Comparison of ENCODE assay signal across 31 cellular contexts in the genomic region with DNA sequence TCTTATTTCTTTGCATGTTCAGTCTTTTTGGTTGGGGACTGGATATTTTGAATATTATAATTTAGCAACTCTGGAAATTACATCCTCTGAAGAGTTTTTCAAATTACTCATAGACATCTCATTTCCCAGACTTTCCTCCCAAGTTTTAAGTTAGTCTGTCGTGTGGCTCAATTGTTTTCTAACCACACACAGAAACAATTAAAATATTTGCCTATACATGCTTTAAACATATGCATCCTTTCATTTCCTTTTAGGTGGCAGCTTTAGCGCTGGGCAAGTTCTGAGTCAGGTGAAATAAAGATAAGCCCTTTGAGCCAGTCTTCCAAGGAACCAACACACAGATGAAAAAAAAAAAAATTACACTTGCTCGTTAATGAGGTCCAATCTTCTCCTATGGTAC.
"Had no signal": no experiment of that assay in that cellular context is flagged by ENCODE, and none has a peak within 500 bp of the region (broad histone marks: within the 10 kb centered on the region; RNA-seq: fewer than 3 reads in every experiment).

No MANE protein-coding gene starts in this region.

- H3K27me3 ChIP-seq: brain microvascular endothelial cell, esophagus squamous epithelium, gastrocnemius medialis, heart left ventricle had no signal

- H3K4me1 ChIP-seq: esophagus squamous epithelium, gastrocnemius medialis, heart left ventricle had no signal

- FAIRE-seq: astrocyte had no signal

- H3K36me3 ChIP-seq: brain microvascular endothelial cell, esophagus squamous epithelium, gastrocnemius medialis, heart left ventricle had no signal

- H3K4me3 ChIP-seq: esophagus squamous epithelium, gastrocnemius medialis, heart left ventricle had no signal

- DNase-seq: activated CD4-positive, alpha-beta memory T cell treated with anti-CD3 and anti-CD28 coated beads for 36 hours; activated CD4-positive, alpha-beta T cell treated with anti-CD3 and anti-CD28 coated beads for 36 hours; activated CD4-positive, alpha-beta T cell treated with anti-CD3 and anti-CD28 coated beads, Interleukin-2, amount 10 ng/mL, durations not matched to agents 24 days and 14 days; activated CD4-positive, CD25-positive, alpha-beta regulatory T cell; activated CD4-positive, CD25-positive, alpha-beta regulatory T cell treated with anti-CD3 and anti-CD28 coated beads, Interleukin-2, amount 50 U/mL, for 72 hours; activated CD8-positive, alpha-beta memory T cell treated with anti-CD3 and anti-CD28 coated beads, Interleukin-2, amount 10 ng/mL, durations not matched to agents 7 days and 5 days; activated CD8-positive, alpha-beta memory T cell treated with anti-CD3 and anti-CD28 coated beads, Interleukin-2, amount 50 U/mL, for 48 hours; activated CD8-positive, alpha-beta T cell treated with anti-CD3 and anti-CD28 coated beads, Interleukin-2, amount 10 ng/mL, durations not matched to agents 7 days and 5 days; activated gamma-delta T cell; activated naive CD4-positive, alpha-beta T cell; activated naive CD4-positive, alpha-beta T cell treated with anti-CD3 and anti-CD28 coated beads, Interleukin-2, amount 10 ng/mL, durations not matched to agents 7 days and 5 days; activated naive CD8-positive, alpha-beta T cell treated with anti-CD3 and anti-CD28 coated beads, Interleukin-2, amount 10 ng/mL, durations not matched to agents 7 days and 5 days; activated T-cell treated with anti-CD3 and anti-CD28 coated beads for 4 hours; activated T-cell treated with anti-CD3 and anti-CD28 coated beads, Interleukin-2, amount 50 U/mL, for 24 hours; activated T-cell treated with anti-CD3 and anti-CD28 coated beads, Interleukin-2, amount 50 U/mL, for 72 hours; amniotic stem cell; anterior cingulate cortex; brain microvascular endothelial cell; caudate nucleus; cortex of kidney; dermis blood vessel endothelial cell; effector CD4-positive, alpha-beta T cell; effector memory CD8-positive, alpha-beta T cell; esophagus squamous epithelium; gastrocnemius medialis; glutamatergic neuron; heart left ventricle; T-helper 2 cell had no signal

- H3K27ac ChIP-seq: brain microvascular endothelial cell, epithelial cell of prostate, esophagus squamous epithelium, gastrocnemius medialis, heart left ventricle had no signal

- ATAC-seq: activated CD4-positive, alpha-beta T cell treated with anti-CD3 and anti-CD28 coated beads for 36 hours; activated CD8-positive, alpha-beta memory T cell treated with anti-CD3 and anti-CD28 coated beads, Interleukin-2, amount 10 ng/mL, durations not matched to agents 7 days and 5 days; activated CD8-positive, alpha-beta T cell treated with anti-CD3 and anti-CD28 coated beads, Interleukin-2, amount 10 ng/mL, durations not matched to agents 7 days and 5 days; activated naive CD4-positive, alpha-beta T cell treated with anti-CD3 and anti-CD28 coated beads, Interleukin-2, amount 50 U/mL, for 72 hours; activated T-cell treated with anti-CD3 and anti-CD28 coated beads, Interleukin-2, amount 50 U/mL, for 72 hours; effector memory CD8-positive, alpha-beta T cell; gastrocnemius medialis; heart left ventricle had no signal
